Comparison of ENCODE assay signal across 17 cellular contexts in the genomic region with DNA sequence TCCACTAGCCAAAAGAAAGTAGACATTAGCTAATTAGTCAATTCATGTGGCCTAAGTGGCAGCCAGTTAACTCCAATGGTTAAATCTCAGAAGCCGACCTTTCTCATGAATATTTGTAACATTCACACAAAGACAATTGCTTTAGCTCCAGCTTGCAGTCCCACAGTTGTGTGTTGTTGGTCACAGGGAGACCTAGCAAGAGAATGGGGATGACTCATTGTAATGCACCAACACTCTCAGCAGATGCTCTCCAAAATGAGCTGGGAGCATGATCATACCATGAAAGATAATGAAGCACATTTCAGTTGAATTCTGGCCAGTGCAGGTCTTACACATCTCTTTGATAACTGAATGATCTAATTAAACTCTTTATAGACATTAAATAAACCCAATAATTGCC.
A peak's percentile ranks its signal among the peaks of the same experiment; 100 is the strongest.
DNase-seq lines count a peak whose midpoint lies in the region; ATAC-seq and TF ChIP-seq lines count a peak whose summit lies in the region.
"Had no signal": no experiment of that assay in that cellular context is flagged by ENCODE, and none has a peak within 500 bp of the region (broad histone marks: within the 10 kb centered on the region; RNA-seq: fewer than 3 reads in every experiment).

No MANE protein-coding gene starts in this region.

- no peaks in the 10 kb centered on the region for H3K4me1 Mint-ChIP-seq in activated naive CD4-positive, alpha-beta T cell treated with anti-CD3 and anti-CD28 coated beads for 36 hours (ENCODE audit: low read depth)
- no peaks in the 10 kb centered on the region for H3K4me1 Mint-ChIP-seq in stimulated activated naive CD8-positive, alpha-beta T cell treated with anti-CD3 and anti-CD28 coated beads, Interleukin-15, amount 100 ng/mL, for 72 hours
- H3K4me1 Mint-ChIP-seq: CD8-positive, alpha-beta memory T cell had no signal

- H3K4me3 Mint-ChIP-seq in activated naive CD4-positive, alpha-beta T cell treated with anti-CD3 and anti-CD28 coated beads for 36 hours, result no peak overlapping the region
- no peak overlapping the region for H3K4me3 Mint-ChIP-seq in stimulated activated naive CD8-positive, alpha-beta T cell treated with anti-CD3 and anti-CD28 coated beads, Interleukin-15, amount 100 ng/mL, for 72 hours
- H3K4me3 Mint-ChIP-seq: CD8-positive, alpha-beta memory T cell had no signal

- no peak for ATAC-seq in stimulated activated naive CD8-positive, alpha-beta T cell treated with anti-CD3 and anti-CD28 coated beads, Interleukin-15, amount 100 ng/mL, for 72 hours
- ATAC-seq: psoas muscle had no signal

- peaks cover 5% of the 10 kb centered on the region for H3K27me3 Mint-ChIP-seq in activated naive CD4-positive, alpha-beta T cell treated with anti-CD3 and anti-CD28 coated beads for 36 hours (ENCODE audit: low read depth)
- H3K27me3 Mint-ChIP-seq in stimulated activated naive CD8-positive, alpha-beta T cell treated with anti-CD3 and anti-CD28 coated beads, Interleukin-15, amount 100 ng/mL, for 72 hours, result no peaks in the 10 kb centered on the region
- H3K27me3 Mint-ChIP-seq: CD8-positive, alpha-beta memory T cell had no signal

- H3K27ac Mint-ChIP-seq in activated naive CD4-positive, alpha-beta T cell treated with anti-CD3 and anti-CD28 coated beads for 36 hours, result no peak overlapping the region
- no peak overlapping the region for H3K27ac Mint-ChIP-seq in stimulated activated naive CD8-positive, alpha-beta T cell treated with anti-CD3 and anti-CD28 coated beads, Interleukin-15, amount 100 ng/mL, for 72 hours
- H3K27ac Mint-ChIP-seq: CD8-positive, alpha-beta memory T cell had no signal

- no peak for TF ChIP-seq CTCF in cardiac fibroblast (IDR thresholded peaks at IDR 0.05; ENCODE audit: low read depth, low read length)

- no peak overlapping the region for H3K4me3 ChIP-seq in cardiac fibroblast (replicated peaks in 1 of 2; ENCODE audit: low read depth in 2 of 2, low read length in 2 of 2)
- H3K4me3 ChIP-seq: colonic mucosa, hepatocyte, psoas muscle, suprapubic skin had no signal

- DNase-seq in DMS53 (lab: John Stamatoyannopoulos, UW) (peak; percentile 54), DMS53 treated with DMSO at 0.1 percent for 48 hours (lab: John Stamatoyannopoulos, UW; ENCODE audit: unreplicated experiment) (no peak), NCI-H446 treated with DMSO at 0.1 percent for 48 hours (lab: John Stamatoyannopoulos, UW) (peak; percentile 66), cardiac fibroblast (ENCODE audit: low read depth in 2 of 2) (peak; percentile 23 to 78), myocyte (ENCODE audit: low read depth) (peak; percentile 63), CD1c-positive myeloid dendritic cell (ENCODE audit: extremely low spot score) (no peak)
- DNase-seq in activated naive CD4-positive, alpha-beta T cell treated with anti-CD3 and anti-CD28 coated beads for 36 hours, result no peak
- DNase-seq in stimulated activated naive CD8-positive, alpha-beta T cell treated with anti-CD3 and anti-CD28 coated beads, Interleukin-15, amount 100 ng/mL, for 72 hours, result no peak
- DNase-seq: 8988T; amniotic stem cell; CD8-positive, alpha-beta memory T cell; colonic mucosa; psoas muscle; SHP77 treated with DMSO at 0.1 percent for 48 hours; stimulated activated CD4-positive, alpha-beta T cell treated with anti-CD3 and anti-CD28 coated beads, Interleukin-15, amount 100 ng/mL, for 24 hours had no signal

- CTCF ChIA-PET in activated naive CD4-positive, alpha-beta T cell treated with anti-CD3 and anti-CD28 coated beads for 36 hours (lab: Charles Lee), result no interaction called here

- intact Hi-C loops in activated naive CD4-positive, alpha-beta T cell treated with anti-CD3 and anti-CD28 coated beads for 36 hours (cut with micrococcal nuclease), result no loop called here

- no peaks in the 10 kb centered on the region for H3K9me3 Mint-ChIP-seq in activated naive CD4-positive, alpha-beta T cell treated with anti-CD3 and anti-CD28 coated beads for 36 hours
- H3K9me3 Mint-ChIP-seq in stimulated activated naive CD8-positive, alpha-beta T cell treated with anti-CD3 and anti-CD28 coated beads, Interleukin-15, amount 100 ng/mL, for 72 hours, result peaks cover 0 to 14% of the 10 kb centered on the region in 2 donors

- H3K36me3 Mint-ChIP-seq in activated naive CD4-positive, alpha-beta T cell treated with anti-CD3 and anti-CD28 coated beads for 36 hours (ENCODE audit: low read depth), result no peaks in the 10 kb centered on the region
- H3K36me3 Mint-ChIP-seq: CD8-positive, alpha-beta memory T cell had no signal

Comparison
In these comparisons a context has a peak if more than half of its experiments do, and no peak if none do; other contexts are left out.
1. DNase-seq: peak in DMS53 (single experiment), NCI-H446 treated with DMSO at 0.1 percent for 48 hours (single experiment), cardiac fibroblast (2 of 2) and myocyte (single experiment); none in DMS53 treated with DMSO at 0.1 percent for 48 hours (single experiment), activated naive CD4-positive, alpha-beta T cell treated with anti-CD3 and anti-CD28 coated beads for 36 hours (single experiment), CD1c-positive myeloid dendritic cell (single experiment) and stimulated activated naive CD8-positive, alpha-beta T cell treated with anti-CD3 and anti-CD28 coated beads, Interleukin-15, amount 100 ng/mL, for 72 hours (0 of 2).